ENCODE assay signal across 19 cellular contexts in the genomic region with DNA sequence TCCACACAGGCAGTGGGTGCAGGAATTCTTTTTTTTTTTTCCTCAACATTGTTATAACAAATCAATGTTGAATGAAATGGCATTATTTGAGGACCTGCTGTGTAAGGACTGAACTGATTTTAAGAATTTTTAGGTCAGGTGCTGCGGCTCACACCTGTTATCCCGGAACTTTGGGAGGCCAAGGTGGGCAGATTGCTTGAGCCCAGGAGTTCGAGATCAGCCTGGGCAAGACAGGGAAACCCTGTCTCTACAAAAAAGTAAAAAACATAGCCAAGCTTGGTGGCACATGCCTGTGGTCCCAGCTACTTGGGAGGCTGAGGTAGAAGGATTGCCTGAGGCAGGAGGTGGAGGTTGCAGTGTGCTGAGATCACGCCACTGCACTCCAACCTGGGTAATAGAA. TPM values are rescaled to one million over a fixed set of nuclear protein-coding genes. Genes with fewer than 3 reads are reported as not detected.
DNase-seq lines count a peak whose midpoint lies in the region; ATAC-seq and TF ChIP-seq lines count a peak whose summit lies in the region.
"Had no signal": no experiment of that assay in that cellular context is flagged by ENCODE, and none has a peak within 500 bp of the region (broad histone marks: within the 10 kb centered on the region; RNA-seq: fewer than 3 reads in every experiment).

No MANE protein-coding gene starts in this region.

- peaks cover 28% of the 10 kb centered on the region for H3K36me3 ChIP-seq in BLaER1
- H3K36me3 ChIP-seq in PC-9 (ENCODE audit: low read depth): peaks cover 49% of the 10 kb centered on the region
- peaks cover 0 to 20% (median 14%) of the 10 kb centered on the region in 4 donors for H3K36me3 ChIP-seq in stomach
- H3K36me3 ChIP-seq: neural progenitor cell had no signal

- H3K4me3 ChIP-seq in BLaER1 (0 out of 2 replicates have a peak overlapping the region, but pooled peaks have one; percentile 44), PC-9 (no peak overlapping the region), stomach (no peak overlapping the region)
- H3K4me3 ChIP-seq: neural progenitor cell, right lobe of liver had no signal

- peaks cover 97% of the 10 kb centered on the region for H4K20me1 ChIP-seq in BLaER1
- H4K20me1 ChIP-seq in PC-9 (ENCODE audit: insufficient read depth): peaks cover 95% of the 10 kb centered on the region

- 89 to 97% (median 96%) methylated on average over 4 of the region's 4 CpGs for WGBS in stomach, 5 donors

- H3K27ac ChIP-seq in BLaER1 (peak overlapping the region; percentile 70), PC-9 (peak overlapping the region; percentile 23; the same call in 1 of the 2 replicates), epithelial cell of prostate (peak overlapping the region; percentile 64), stomach (peak overlapping the region in 3 of 5 donors; percentile 65 to 73 (median 73)), substantia nigra (ENCODE audit: low read depth, low read length, poor library complexity, severe bottlenecking) (no peak overlapping the region)
- H3K27ac ChIP-seq: C4-2B, neural progenitor cell, right lobe of liver had no signal

- ATAC-seq in activated CD4-positive, CD25-positive, alpha-beta regulatory T cell treated with anti-CD3 and anti-CD28 coated beads, Interleukin-2, amount 50 U/mL, for 24 hours: no peak
- ATAC-seq in GM19463 (IDR thresholded peaks at IDR 0.05; ENCODE audit: unreplicated experiment): no peak
- ATAC-seq: activated T-cell treated with anti-CD3 and anti-CD28 coated beads, Interleukin-2, amount 50 U/mL, for 4 hours; right lobe of liver had no signal

- H3K9ac ChIP-seq in BLaER1: peak overlapping the region; percentile 44; the same call in 1 of the 2 replicates
- H3K9ac ChIP-seq: neural progenitor cell had no signal

- TF ChIP-seq CTCF in PC-9 (conservative IDR thresholded peaks at IDR 0.05): no peak
- TF ChIP-seq CTCF in stomach (IDR thresholded peaks at IDR 0.05): no peak

- H3K4me2 ChIP-seq in BLaER1 (peak overlapping the region; percentile 96), PC-9 (no peak overlapping the region)
- H3K4me2 ChIP-seq: neural progenitor cell had no signal

- intact Hi-C loops in PC-9 (cut with micrococcal nuclease; ENCODE audit: unreplicated experiment): loop anchor here (5.0 kb wide), 1 partner anchor 98 kb away; no protein-coding TSS in a partner anchor
- intact Hi-C loops in stomach (cut with DNase I; ENCODE audit: low total_unique reads): no loop called here

- H3K9me3 ChIP-seq in BLaER1: no peaks in the 10 kb centered on the region
- H3K9me3 ChIP-seq in PC-9 (ENCODE audit: insufficient read depth, low read depth): no peaks in the 10 kb centered on the region
- no peaks in the 10 kb centered on the region for H3K9me3 ChIP-seq in stomach
- H3K9me3 ChIP-seq: right lobe of liver had no signal

- H2AFZ ChIP-seq in PC-9: no peak overlapping the region
- H2AFZ ChIP-seq: neural progenitor cell had no signal

- no peak for TF ChIP-seq EP300 in stomach (IDR thresholded peaks at IDR 0.05)

- no TSS peak for BruUV-seq in PC-9 (replicated peaks; lab: Mats Ljungman, UMichigan)

- H3K9me2 ChIP-seq in PC-9 (ENCODE audit: insufficient read depth): no peaks in the 10 kb centered on the region

- H3F3A ChIP-seq in PC-9 (ENCODE audit: insufficient read depth, low read depth): peaks cover 85% of the 10 kb centered on the region

- H3K27me3 ChIP-seq in BLaER1: no peaks in the 10 kb centered on the region
- H3K27me3 ChIP-seq in PC-9 (ENCODE audit: insufficient read depth, low read depth): no peaks in the 10 kb centered on the region
- no peaks in the 10 kb centered on the region for H3K27me3 ChIP-seq in stomach
- H3K27me3 ChIP-seq: neural progenitor cell, right lobe of liver had no signal

- POLR2A ChIA-PET in PC-9 (lab: Charles Lee; ENCODE audit: unreplicated experiment): no interaction called here

- DNase-seq in PC-9 (no peak), epithelial cell of prostate (ENCODE audit: low read depth, low spot score) (no peak), stomach (peak; percentile 4), substantia nigra (lab: John Stamatoyannopoulos, UW) (no peak), NCI-H1417 (lab: John Stamatoyannopoulos, UW) (no peak)
- DNase-seq: activated CD4-positive, alpha-beta T cell treated with anti-CD3 and anti-CD28 coated beads for 4 hours; activated gamma-delta T cell treated with Interleukin-2 at 50 U/mL for 16 hours; activated T-cell treated with anti-CD3 and anti-CD28 coated beads, Interleukin-2, amount 50 U/mL, for 4 hours; DND-41; MV-4-11; NCI-H1694; NCI-H446 treated with DMSO at 0.1 percent for 48 hours; right lobe of liver; trophoblast cell had no signal

- peaks cover 100% of the 10 kb centered on the region for H3K79me2 ChIP-seq in PC-9 (ENCODE audit: low read depth)

- TF ChIP-seq POLR2A in stomach (IDR thresholded peaks at IDR 0.05): no peak

- CTCF ChIA-PET in PC-9 (lab: Charles Lee): no interaction called here

- peaks cover 100% of the 10 kb centered on the region for H3K4me1 ChIP-seq in BLaER1
- H3K4me1 ChIP-seq in PC-9 (replicated peaks; ENCODE audit: insufficient read depth): peaks cover 66% of the 10 kb centered on the region
- peaks cover 55 to 93% (median 79%) of the 10 kb centered on the region in 4 donors for H3K4me1 ChIP-seq in stomach

RNA-seq across cellular contexts. Expression of a gene that starts 12.4 kb away (rescaled TPM):
- total RNA-seq in PC-9 (2021): 411 and 443 TPM in 2 replicates
- total RNA-seq in stomach: 100 to 1,000 TPM; 145 to 518 (median 261) TPM
- polyA plus RNA-seq in stomach: 100 to 1,000 TPM in 2 of 3 donors, 10 to 100 TPM in 1; 80.2 to 123 (median 114) TPM
